Comparison of ENCODE assay signal across 9 cellular contexts in the genomic region with DNA sequence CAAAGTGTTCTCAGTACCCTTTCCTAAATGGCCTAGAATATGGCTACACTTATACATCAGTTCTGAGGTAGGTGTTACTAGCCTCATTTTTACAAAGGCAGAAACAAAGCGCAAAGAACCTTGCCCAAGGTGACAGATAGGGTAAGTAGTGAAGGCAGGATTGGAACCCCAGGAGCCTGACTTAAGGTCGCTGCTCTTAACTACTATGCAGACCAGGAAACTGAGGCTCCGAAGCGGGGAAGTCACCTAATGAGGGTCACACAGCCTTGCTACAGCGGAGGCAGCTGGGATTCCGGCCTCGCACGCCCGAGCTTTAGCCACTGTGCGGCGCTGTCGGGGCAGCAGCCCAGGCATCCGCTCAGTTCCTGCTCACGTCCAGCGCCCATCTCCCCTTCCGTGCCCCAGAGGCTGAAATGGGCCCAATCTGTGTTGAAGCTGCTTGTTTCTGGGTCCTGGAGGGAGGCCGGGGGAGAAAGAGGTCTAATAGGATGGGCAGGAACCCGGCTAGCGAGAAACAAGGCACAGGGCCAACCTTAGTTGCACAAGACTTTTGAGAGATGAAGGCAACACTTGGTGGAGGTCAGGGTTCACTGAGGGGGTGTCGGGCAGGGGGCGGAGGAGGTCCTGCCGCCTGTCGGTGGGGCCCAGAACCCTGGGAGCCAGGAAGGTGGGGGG. TPM values are rescaled to one million over a fixed set of nuclear protein-coding genes. Genes with fewer than 3 reads are reported as not detected.
DNase-seq lines count a peak whose midpoint lies in the region; ATAC-seq and TF ChIP-seq lines count a peak whose summit lies in the region.
"Had no signal": no experiment of that assay in that cellular context is flagged by ENCODE, and none has a peak within 500 bp of the region (broad histone marks: within the 10 kb centered on the region; RNA-seq: fewer than 3 reads in every experiment).

No MANE protein-coding gene starts in this region.

- peaks cover 62% of the 10 kb centered on the region for H3K27me3 ChIP-seq in mesendoderm (ENCODE audit: insufficient read depth, low read length, poor library complexity)

- no peak overlapping the region for H3K27ac ChIP-seq in mesendoderm (ENCODE audit: low read depth, low read length)

- no peaks in the 10 kb centered on the region for H3K79me1 ChIP-seq in mesendoderm (ENCODE audit: low read length)

- H3K18ac ChIP-seq in mesendoderm (ENCODE audit: low read length), result no peak overlapping the region

- H3K4me2 ChIP-seq in mesendoderm (ENCODE audit: low read length), result peak overlapping the region; percentile 55

- no peaks in the 10 kb centered on the region for H3K9me3 Mint-ChIP-seq in activated CD4-positive, alpha-beta T cell treated with anti-CD3 and anti-CD28 coated beads, Interleukin-2, amount 10 ng/mL, durations not matched to agents 7 days and 5 days

- H3K4me3 ChIP-seq in AG10803 (ENCODE audit: low read length) (peak overlapping the region; percentile 83), mesendoderm (ENCODE audit: low read length) (peak overlapping the region; percentile 19)

- H3K4me3 Mint-ChIP-seq in activated CD4-positive, alpha-beta T cell treated with anti-CD3 and anti-CD28 coated beads, Interleukin-2, amount 10 ng/mL, durations not matched to agents 7 days and 5 days, result peak overlapping the region; percentile 93

- peak overlapping the region; percentile 91 for H3K56ac ChIP-seq in mesendoderm (ENCODE audit: low read length)

- H3K36me3 ChIP-seq in mesendoderm (ENCODE audit: control insufficient read depth, insufficient read depth, low read length), result no peaks in the 10 kb centered on the region

- no peak overlapping the region for H2BK5ac ChIP-seq in mesendoderm (ENCODE audit: low read length)

- no peak overlapping the region for H3K4ac ChIP-seq in mesendoderm (ENCODE audit: low read depth, low read length)

- H3K4me1 Mint-ChIP-seq in activated CD4-positive, alpha-beta T cell treated with anti-CD3 and anti-CD28 coated beads, Interleukin-2, amount 10 ng/mL, durations not matched to agents 7 days and 5 days, result peaks cover 45% of the 10 kb centered on the region

- no peak overlapping the region for H2AK5ac ChIP-seq in mesendoderm (ENCODE audit: low read length)

- POLR2A ChIA-PET in activated CD4-positive, alpha-beta T cell treated with anti-CD3 and anti-CD28 coated beads, Interleukin-2, amount 10 ng/mL, durations not matched to agents 7 days and 5 days (lab: Charles Lee), result no interaction called here

- no peak overlapping the region for H4K8ac ChIP-seq in mesendoderm (ENCODE audit: low read depth, low read length)

- TF ChIP-seq CTCF in AG10803 (conservative IDR thresholded peaks at IDR 0.05; ENCODE audit: low read length), result peak; percentile 93

- H3K9ac ChIP-seq in mesendoderm (ENCODE audit: low read length), result peak overlapping the region; percentile 79

- no peak overlapping the region for H4K5ac ChIP-seq in mesendoderm (ENCODE audit: low read length)

- H3K23ac ChIP-seq in mesendoderm (ENCODE audit: low read length), result no peak overlapping the region

- H3K27me3 Mint-ChIP-seq in activated CD4-positive, alpha-beta T cell treated with anti-CD3 and anti-CD28 coated beads, Interleukin-2, amount 10 ng/mL, durations not matched to agents 7 days and 5 days, result peaks cover 32% of the 10 kb centered on the region

- no peak overlapping the region for H2BK120ac ChIP-seq in mesendoderm (ENCODE audit: low read depth, low read length)

- peaks cover 28% of the 10 kb centered on the region for H3K36me3 Mint-ChIP-seq in activated CD4-positive, alpha-beta T cell treated with anti-CD3 and anti-CD28 coated beads, Interleukin-2, amount 10 ng/mL, durations not matched to agents 7 days and 5 days (ENCODE audit: low read depth)

- WGBS in mesendoderm (ENCODE audit: extremely low coverage, insufficient coverage, low lambda C conversion rate), result no CpG with 5 or more reads among the region's 23 CpGs

- H3K79me2 ChIP-seq in mesendoderm (ENCODE audit: control insufficient read depth, insufficient read depth, low read length), result no peaks in the 10 kb centered on the region

- no peak overlapping the region for H2BK15ac ChIP-seq in mesendoderm (replicated peaks; ENCODE audit: low read depth)

- peak; percentile 60 for DNase-seq in AG10803 (ENCODE audit: low read depth)
- DNase-seq in NCI-H524 (lab: John Stamatoyannopoulos, UW), result peak; percentile 46 to 67
- peak; percentile 79 for DNase-seq in activated CD4-positive, alpha-beta T cell treated with anti-CD3 and anti-CD28 coated beads, Interleukin-2, amount 10 ng/mL, durations not matched to agents 7 days and 5 days
- DNase-seq in ecto neural progenitor cell (ENCODE audit: low spot score), result peak; percentile 90
- peak; percentile 86 for DNase-seq in mesendoderm
- peak; percentile 52 to 55 for DNase-seq in stimulated activated CD8-positive, alpha-beta memory T cell treated with anti-CD3 and anti-CD28 coated beads, Interleukin-15, amount 100 ng/mL, for 4 hours (ENCODE audit: low read depth in 2 of 2)

- ATAC-seq in GM19023 (IDR thresholded peaks at IDR 0.05; ENCODE audit: unreplicated experiment), result peak; percentile 31
- peak; percentile 38 for ATAC-seq in HG03280 (IDR thresholded peaks at IDR 0.05; ENCODE audit: unreplicated experiment)

- peak overlapping the region; percentile 91 for H3K27ac Mint-ChIP-seq in activated CD4-positive, alpha-beta T cell treated with anti-CD3 and anti-CD28 coated beads, Interleukin-2, amount 10 ng/mL, durations not matched to agents 7 days and 5 days

- peaks cover 12% of the 10 kb centered on the region for H3K4me1 ChIP-seq in mesendoderm (ENCODE audit: control insufficient read depth, low read depth, low read length)

- CTCF ChIA-PET in activated CD4-positive, alpha-beta T cell treated with anti-CD3 and anti-CD28 coated beads, Interleukin-2, amount 10 ng/mL, durations not matched to agents 7 days and 5 days (lab: Charles Lee), result interaction anchor here (0.6 to 4.6 kb wide), 14 partner anchors 8 to 290 kb away, joined by 3 to 36 read pairs (median 4); no protein-coding TSS in a partner anchor

RNA-seq across cellular contexts. Expression of gene FOXD2, which starts 1.4 kb away (rescaled TPM):
- under 1 TPM; 0.15 to 0.20 TPM for total RNA-seq in activated CD4-positive, alpha-beta T cell treated with anti-CD3 and anti-CD28 coated beads, Interleukin-2, amount 10 ng/mL, durations not matched to agents 7 days and 5 days
- polyA plus RNA-seq in mesendoderm (2013, experiment 1 of 2), result 0.01 TPM
- polyA plus RNA-seq in mesendoderm (2013, experiment 2 of 2), result 0.01 TPM

RNA-seq across cellular contexts. Expression of gene FOXE3, which starts 20.4 kb away (rescaled TPM):
- not detected for total RNA-seq in activated CD4-positive, alpha-beta T cell treated with anti-CD3 and anti-CD28 coated beads, Interleukin-2, amount 10 ng/mL, durations not matched to agents 7 days and 5 days
- 0.17 TPM for polyA plus RNA-seq in mesendoderm (2013, experiment 1 of 2)
- polyA plus RNA-seq in mesendoderm (2013, experiment 2 of 2), result 0.17 TPM
- polyA plus RNA-seq: adipose tissue had no signal
